15 cellular contexts compared by ENCODE assay signal in the genomic region with DNA sequence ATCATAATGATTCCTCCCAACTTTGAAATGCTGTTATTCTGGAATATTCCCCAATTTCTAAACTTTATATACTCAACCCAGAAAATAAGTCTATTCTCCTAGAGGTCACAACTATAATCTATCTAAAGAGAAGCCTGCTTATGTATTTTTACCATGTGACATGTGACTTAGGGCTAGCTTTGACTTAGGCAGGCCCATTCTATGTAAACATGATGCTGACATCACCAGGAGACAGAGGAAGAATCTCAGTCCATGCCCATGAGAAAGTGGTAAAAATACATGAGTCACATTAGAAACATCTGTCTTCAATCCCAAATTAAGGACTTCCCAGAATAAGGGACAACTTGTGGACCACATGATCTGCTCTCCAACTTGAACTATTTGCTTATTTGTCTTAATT.
DNase-seq lines count a peak whose midpoint lies in the region; ATAC-seq, FAIRE-seq and TF ChIP-seq lines count a peak whose summit lies in the region.
"Had no signal": no experiment of that assay in that cellular context is flagged by ENCODE, and none has a peak within 500 bp of the region (broad histone marks: within the 10 kb centered on the region; RNA-seq: fewer than 3 reads in every experiment).

No MANE protein-coding gene starts in this region.

- no peak overlapping the region for H3K27ac ChIP-seq in A549
- peak overlapping the region; percentile 78 for H3K27ac ChIP-seq in GM23248
- no peak overlapping the region for H3K27ac ChIP-seq in astrocyte (ENCODE audit: low read depth, low read length)
- H3K27ac ChIP-seq: dorsolateral prefrontal cortex, neutrophil had no signal

- no peak for TF ChIP-seq EP300 in A549 (IDR thresholded peaks at IDR 0.05)

- H3K9ac ChIP-seq in GM23248 (peak overlapping the region; percentile 38; the same call in 1 of the 2 replicates), astrocyte (ENCODE audit: low read length) (no peak overlapping the region)

- H3K36me3 Mint-ChIP-seq in astrocyte (ENCODE audit: low read depth, unreplicated experiment) (no peaks in the 10 kb centered on the region), endothelial cell (ENCODE audit: low read depth, unreplicated experiment) (no peaks in the 10 kb centered on the region)

- H3K79me2 ChIP-seq in GM23248 (ENCODE audit: insufficient read depth) (no peaks in the 10 kb centered on the region), astrocyte (ENCODE audit: insufficient read depth, low read length) (no peaks in the 10 kb centered on the region)

- H3K9me3 Mint-ChIP-seq in astrocyte (ENCODE audit: unreplicated experiment) (no peaks in the 10 kb centered on the region), endothelial cell (ENCODE audit: unreplicated experiment) (no peaks in the 10 kb centered on the region)
- H3K9me3 Mint-ChIP-seq: activated naive CD4-positive, alpha-beta T cell treated with anti-CD3 and anti-CD28 coated beads for 36 hours had no signal

- POLR2A ChIA-PET in A549 (lab: Yijun Ruan, JAX) = no interaction called here

- CTCF ChIA-PET in A549 (lab: Yijun Ruan, JAX) = no interaction called here

- ATAC-seq in A549 (peak; percentile 30 to 43; a peak in 2 of 6 replicates), GM21381 (IDR thresholded peaks at IDR 0.05; ENCODE audit: unreplicated experiment) (no peak), GM21367 (IDR thresholded peaks at IDR 0.05; ENCODE audit: unreplicated experiment) (no peak)
- ATAC-seq: activated CD8-positive, alpha-beta T cell treated with anti-CD3 and anti-CD28 coated beads, Interleukin-2, amount 10 ng/mL, durations not matched to agents 7 days and 5 days had no signal

- peaks cover 9% of the 10 kb centered on the region; the same call in 1 of the 3 replicates for H3K4me1 ChIP-seq in A549
- peaks cover 26% of the 10 kb centered on the region for H3K4me1 ChIP-seq in GM23248 (ENCODE audit: insufficient read depth)
- peaks cover 7% of the 10 kb centered on the region for H3K4me1 ChIP-seq in astrocyte (ENCODE audit: insufficient read depth, low read length)
- H3K4me1 ChIP-seq: BE2C had no signal

- no peak for TF ChIP-seq RAD21 in A549 (conservative IDR thresholded peaks at IDR 0.05 in 1 of 2, IDR thresholded peaks at IDR 0.05 in 1 of 2)

- no peak overlapping the region for H3K4me3 ChIP-seq in A549
- H3K4me3 ChIP-seq in GM23248 = no peak overlapping the region
- no peak overlapping the region for H3K4me3 ChIP-seq in astrocyte (ENCODE audit: insufficient read depth, low read depth, low read length)
- H3K4me3 ChIP-seq: dorsolateral prefrontal cortex had no signal

- no peaks in the 10 kb centered on the region for H3K9me2 ChIP-seq in GM23248 (ENCODE audit: insufficient read depth)

- H3K4me2 ChIP-seq in A549 (0 out of 3 replicates have a peak overlapping the region, but pooled peaks have one; percentile 19), GM23248 (ENCODE audit: unreplicated experiment) (peak overlapping the region; percentile 44), astrocyte (ENCODE audit: low read length) (no peak overlapping the region)

- TF ChIP-seq POLR2A in A549 (IDR thresholded peaks at IDR 0.05; ENCODE audit: low read length) = no peak

- H3K36me3 ChIP-seq in GM23248 (ENCODE audit: low read depth) (no peaks in the 10 kb centered on the region), astrocyte (ENCODE audit: insufficient read depth, low read length) (no peaks in the 10 kb centered on the region)
- H3K36me3 ChIP-seq: BE2C, neutrophil had no signal

- no peaks in the 10 kb centered on the region for H3K27me3 ChIP-seq in GM23248 (replicated peaks; ENCODE audit: insufficient read depth)
- no peaks in the 10 kb centered on the region for H3K27me3 ChIP-seq in astrocyte (ENCODE audit: insufficient read depth, low read length)
- H3K27me3 ChIP-seq: BE2C, neutrophil had no signal

- in situ Hi-C loops in GM23248 (cut with MboI) = no loop called here

- H3K4me1 Mint-ChIP-seq in astrocyte (ENCODE audit: low read depth, unreplicated experiment) (peaks cover 21% of the 10 kb centered on the region), endothelial cell (ENCODE audit: unreplicated experiment) (peaks cover 3% of the 10 kb centered on the region)

- no peaks in the 10 kb centered on the region for H3K9me3 ChIP-seq in A549
- no peaks in the 10 kb centered on the region for H3K9me3 ChIP-seq in GM23248 (ENCODE audit: low read depth)
- H3K9me3 ChIP-seq in astrocyte (ENCODE audit: insufficient read depth, low read depth, low read length) = no peaks in the 10 kb centered on the region
- H3K9me3 ChIP-seq: BE2C, neutrophil had no signal

- H3K27me3 Mint-ChIP-seq in astrocyte (ENCODE audit: low read depth, unreplicated experiment) (no peaks in the 10 kb centered on the region), endothelial cell (ENCODE audit: unreplicated experiment) (no peaks in the 10 kb centered on the region)

- H3K27ac Mint-ChIP-seq in astrocyte (ENCODE audit: unreplicated experiment) (peak overlapping the region; percentile 21), endothelial cell (ENCODE audit: unreplicated experiment) (no peak overlapping the region)
- H3K27ac Mint-ChIP-seq: activated CD8-positive, alpha-beta T cell treated with anti-CD3 and anti-CD28 coated beads, Interleukin-2, amount 10 ng/mL, durations not matched to agents 7 days and 5 days; activated naive CD4-positive, alpha-beta T cell treated with anti-CD3 and anti-CD28 coated beads for 36 hours had no signal

- TF ChIP-seq CTCF in A549 (IDR thresholded peaks at IDR 0.05) (no peak), astrocyte (IDR thresholded peaks at IDR 0.05; ENCODE audit: insufficient read depth, low read depth, low read length) (no peak), endothelial cell (IDR thresholded peaks at IDR 0.05; ENCODE audit: unreplicated experiment) (no peak)

- 0 out of 2 replicates have a peak, but pooled peaks cover 6% of the 10 kb centered on the region for H3F3A ChIP-seq in GM23248 (ENCODE audit: insufficient read depth)

- no peak for FAIRE-seq in A549 (lab: Jason Lieb, UNC)
- no peak for FAIRE-seq in astrocyte (lab: Jason Lieb, UNC)

- no peak overlapping the region for H3K4me3 Mint-ChIP-seq in astrocyte (ENCODE audit: unreplicated experiment)
- no peak overlapping the region for H3K4me3 Mint-ChIP-seq in endothelial cell (ENCODE audit: unreplicated experiment)
- H3K4me3 Mint-ChIP-seq: activated CD8-positive, alpha-beta T cell treated with anti-CD3 and anti-CD28 coated beads, Interleukin-2, amount 10 ng/mL, durations not matched to agents 7 days and 5 days; activated naive CD4-positive, alpha-beta T cell treated with anti-CD3 and anti-CD28 coated beads for 36 hours had no signal

- no peaks in the 10 kb centered on the region for H4K20me1 ChIP-seq in GM23248 (ENCODE audit: insufficient read depth)
- H4K20me1 ChIP-seq in astrocyte (ENCODE audit: insufficient read depth, low read length) = no peaks in the 10 kb centered on the region

- DNase-seq in A549 (ENCODE audit: low read depth in 1 of 2, low spot score in 1 of 2) (peak; percentile 2 to 36), GM23248 (peak; percentile 91), astrocyte (ENCODE audit: low read depth) (peak; percentile 69), hepatic stellate cell (ENCODE audit: low spot score) (peak; percentile 76), GM19238 (ENCODE audit: insufficient read length, low spot score) (no peak), endothelial cell (ENCODE audit: low spot score) (no peak)
- DNase-seq: activated CD8-positive, alpha-beta T cell treated with anti-CD3 and anti-CD28 coated beads, Interleukin-2, amount 10 ng/mL, durations not matched to agents 7 days and 5 days; activated naive CD4-positive, alpha-beta T cell treated with anti-CD3 and anti-CD28 coated beads for 36 hours; BE2C; dorsolateral prefrontal cortex; hippocampal formation; stimulated activated CD8-positive, alpha-beta memory T cell treated with anti-CD3 and anti-CD28 coated beads, Interleukin-4, amount 100 ng/mL, for 48 hours had no signal

- H2AFZ ChIP-seq in GM23248 (peak overlapping the region; percentile 18; the same call in 1 of the 2 replicates), astrocyte (ENCODE audit: low read depth, low read length) (no peak overlapping the region)

TF ChIP-seq in A549, 52 proteins besides CTCF, POLR2A, EP300 and RAD21:
- TF ChIP-seq, protein P1, sequence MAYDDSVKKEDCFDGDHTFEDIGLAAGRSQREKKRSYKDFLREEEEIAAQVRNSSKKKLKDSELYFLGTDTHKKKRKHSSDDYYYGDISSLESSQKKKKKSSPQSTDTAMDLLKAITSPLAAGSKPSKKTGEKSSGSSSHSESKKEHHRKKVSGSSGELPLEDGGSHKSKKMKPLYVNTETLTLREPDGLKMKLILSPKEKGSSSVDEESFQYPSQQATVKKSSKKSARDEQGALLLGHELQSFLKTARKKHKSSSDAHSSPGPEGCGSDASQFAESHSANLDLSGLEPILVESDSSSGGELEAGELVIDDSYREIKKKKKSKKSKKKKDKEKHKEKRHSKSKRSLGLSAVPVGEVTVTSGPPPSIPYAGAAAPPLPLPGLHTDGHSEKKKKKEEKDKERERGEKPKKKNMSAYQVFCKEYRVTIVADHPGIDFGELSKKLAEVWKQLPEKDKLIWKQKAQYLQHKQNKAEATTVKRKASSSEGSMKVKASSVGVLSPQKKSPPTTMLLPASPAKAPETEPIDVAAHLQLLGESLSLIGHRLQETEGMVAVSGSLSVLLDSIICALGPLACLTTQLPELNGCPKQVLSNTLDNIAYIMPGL (CRISPR knock-in tag; IDR thresholded peaks at IDR 0.05; ENCODE audit: borderline replicate concordance) = no peak
- TF ChIP-seq FOSL2 (IDR thresholded peaks at IDR 0.05) (0 out of 2 replicates have a peak, but pooled peaks have one; percentile 17), FOSL2 (CRISPR knock-in tag; IDR thresholded peaks at IDR 0.05) (0 out of 2 replicates have a peak, but pooled peaks have one; percentile 23)

Comparison
In these comparisons a context has a peak if more than half of its experiments do, and no peak if none do; other contexts are left out.
1. ATAC-seq: peak in A549 (2 of 2); none in GM21381 (single experiment) and GM21367 (single experiment).
2. DNase-seq: peak in A549 (2 of 2), GM23248 (single experiment), astrocyte (single experiment) and hepatic stellate cell (single experiment); none in GM19238 (single experiment) and endothelial cell (single experiment).